In genomic region chr7:105044449-105045081, GRCh38 we compare ENCODE assay signal across 25 cellular contexts. TPM values are rescaled to one million over a fixed set of nuclear protein-coding genes. Genes with fewer than 3 reads are reported as not detected.
DNase-seq lines count a peak whose midpoint lies in the region; ATAC-seq, FAIRE-seq and TF ChIP-seq lines count a peak whose summit lies in the region.
"Had no signal": no experiment of that assay in that cellular context is flagged by ENCODE, and none has a peak within 500 bp of the region (broad histone marks: within the 10 kb centered on the region; RNA-seq: fewer than 3 reads in every experiment).

No MANE protein-coding gene starts in this region.

- H3K4me3 Mint-ChIP-seq in activated CD4-positive, alpha-beta T cell treated with anti-CD3 and anti-CD28 coated beads for 36 hours = no peak overlapping the region
- H3K4me3 Mint-ChIP-seq in Caco-2 (ENCODE audit: unreplicated experiment) = no peak overlapping the region
- no peak overlapping the region for H3K4me3 Mint-ChIP-seq in activated naive CD8-positive, alpha-beta T cell treated with anti-CD3 and anti-CD28 coated beads, Interleukin-2, amount 10 ng/mL, durations not matched to agents 7 days and 5 days

- H3K4me3 ChIP-seq in Caco-2 (ENCODE audit: low read depth, low read length) = no peak overlapping the region
- no peak overlapping the region for H3K4me3 ChIP-seq in HepG2 (replicated peaks in 1 of 3; ENCODE audit: insufficient read depth in 1 of 3, low read depth in 2 of 3, low read length in 3 of 3)
- H3K4me3 ChIP-seq: body of pancreas, coronary artery, gastroesophageal sphincter, SJSA1, suprapubic skin, vagina had no signal

- H3K4me1 Mint-ChIP-seq in activated CD4-positive, alpha-beta T cell treated with anti-CD3 and anti-CD28 coated beads for 36 hours = peaks cover 36% of the 10 kb centered on the region
- H3K4me1 Mint-ChIP-seq in Caco-2 (ENCODE audit: low read depth, unreplicated experiment) = peaks cover 26% of the 10 kb centered on the region
- peaks cover 19% of the 10 kb centered on the region for H3K4me1 Mint-ChIP-seq in activated naive CD8-positive, alpha-beta T cell treated with anti-CD3 and anti-CD28 coated beads, Interleukin-2, amount 10 ng/mL, durations not matched to agents 7 days and 5 days

- intact Hi-C loops in activated CD4-positive, alpha-beta T cell treated with anti-CD3 and anti-CD28 coated beads for 36 hours (cut with DNase I, micrococcal nuclease) = no loop called here
- intact Hi-C loops in Caco-2 (cut with micrococcal nuclease; ENCODE audit: unreplicated experiment) (loop anchor here (5.0 kb wide), 1 partner anchor 478 kb away; the partner anchor contains the start of gene PUS7), HepG2 (cut with micrococcal nuclease; ENCODE audit: unreplicated experiment) (no loop called here)

- in situ Hi-C loops in HepG2 (cut with HindIII; ENCODE audit: extremely low pct_ligation_motif_present, low pct_unique_long_range_greater_than_20kb) = no loop called here

- peaks cover 24% of the 10 kb centered on the region for H4K20me1 ChIP-seq in HepG2 (ENCODE audit: insufficient read depth, low read length)

- no peak for ATAC-seq in activated CD4-positive, alpha-beta T cell treated with anti-CD3 and anti-CD28 coated beads for 36 hours
- no peak for ATAC-seq in activated naive CD8-positive, alpha-beta T cell treated with anti-CD3 and anti-CD28 coated beads, Interleukin-2, amount 10 ng/mL, durations not matched to agents 7 days and 5 days (ENCODE audit: low read depth)
- ATAC-seq in HepG2 (no peak), GM19452 (IDR thresholded peaks at IDR 0.05; ENCODE audit: unreplicated experiment) (no peak), GM21423 (IDR thresholded peaks at IDR 0.05; ENCODE audit: unreplicated experiment) (no peak), GM19467 (IDR thresholded peaks at IDR 0.05; ENCODE audit: unreplicated experiment) (no peak)
- ATAC-seq: activated naive CD4-positive, alpha-beta T cell treated with anti-CD3 and anti-CD28 coated beads, Interleukin-2, amount 50 U/mL, for 72 hours; body of pancreas; gastroesophageal sphincter; Panc1 had no signal

- BruUV-seq in Caco-2 (replicated peaks; lab: Mats Ljungman, UMichigan) (no TSS peak), HepG2 (replicated peaks; lab: Mats Ljungman, UMichigan) (no TSS peak)

- no peak for TF ChIP-seq RAD21 in HepG2 (CRISPR knock-in tag; IDR thresholded peaks at IDR 0.05)

- TF ChIP-seq EP300 in HepG2 (IDR thresholded peaks at IDR 0.05; ENCODE audit: low read depth in 2 of 2, low read length in 2 of 2) = no peak
- no peak for TF ChIP-seq EP300 in HepG2 (CRISPR knock-in tag; IDR thresholded peaks at IDR 0.05; ENCODE audit: borderline replicate concordance)

- WGBS in HepG2 (ENCODE audit: low lambda C conversion rate) = 92% methylated on average over 2 of the region's 2 CpGs

- no peak overlapping the region for H3K27ac ChIP-seq in HepG2 (ENCODE audit: extremely low read length, insufficient read depth, low read length)
- H3K27ac ChIP-seq: coronary artery, gastroesophageal sphincter, neutrophil, SJSA1, suprapubic skin, vagina had no signal

- H3K4me1 ChIP-seq in Caco-2 (peaks cover 35% of the 10 kb centered on the region), HepG2 (ENCODE audit: insufficient read depth, low read length) (no peaks in the 10 kb centered on the region)

- FAIRE-seq in HepG2 (lab: Jason Lieb, UNC) = no peak
- FAIRE-seq: G401.6 had no signal

- H2AFZ ChIP-seq in HepG2 (ENCODE audit: low read length) = no peak overlapping the region

- peaks cover 40% of the 10 kb centered on the region for H3K79me2 ChIP-seq in HepG2 (ENCODE audit: insufficient read depth, low read length)

- H3K27me3 ChIP-seq in Caco-2 (replicated peaks; ENCODE audit: control insufficient read depth, insufficient read depth, low read length) (no peaks in the 10 kb centered on the region), HepG2 (ENCODE audit: control insufficient read depth in 1 of 2, insufficient read depth in 2 of 2, low read length in 2 of 2) (no peaks in the 10 kb centered on the region)
- H3K27me3 ChIP-seq: body of pancreas, gastroesophageal sphincter, neutrophil, SJSA1, suprapubic skin, vagina had no signal

- CTCF ChIA-PET in activated CD4-positive, alpha-beta T cell treated with anti-CD3 and anti-CD28 coated beads for 36 hours (lab: Charles Lee) = interaction anchor here (5.3 kb wide), 1 partner anchor 62 kb away, joined by 39 read pairs; no protein-coding TSS in a partner anchor
- CTCF ChIA-PET in Caco-2 (lab: Charles Lee) = no interaction called here
- CTCF ChIA-PET in HepG2 (lab: Yijun Ruan, JAX; ENCODE audit: low intra/inter-chr PET ratio, low total read pairs) = no interaction called here

- H3K9me3 Mint-ChIP-seq in activated CD4-positive, alpha-beta T cell treated with anti-CD3 and anti-CD28 coated beads for 36 hours (ENCODE audit: low read depth) = no peaks in the 10 kb centered on the region
- no peaks in the 10 kb centered on the region for H3K9me3 Mint-ChIP-seq in Caco-2 (ENCODE audit: unreplicated experiment)
- no peaks in the 10 kb centered on the region for H3K9me3 Mint-ChIP-seq in activated naive CD8-positive, alpha-beta T cell treated with anti-CD3 and anti-CD28 coated beads, Interleukin-2, amount 10 ng/mL, durations not matched to agents 7 days and 5 days
- H3K9me3 Mint-ChIP-seq: activated naive CD4-positive, alpha-beta T cell treated with anti-CD3 and anti-CD28 coated beads, Interleukin-2, amount 50 U/mL, for 72 hours had no signal

- peaks cover 59% of the 10 kb centered on the region for H3K36me3 Mint-ChIP-seq in activated CD4-positive, alpha-beta T cell treated with anti-CD3 and anti-CD28 coated beads for 36 hours (ENCODE audit: low read depth)
- H3K36me3 Mint-ChIP-seq in Caco-2 (ENCODE audit: insufficient read depth, unreplicated experiment) = peaks cover 59% of the 10 kb centered on the region
- H3K36me3 Mint-ChIP-seq in activated naive CD8-positive, alpha-beta T cell treated with anti-CD3 and anti-CD28 coated beads, Interleukin-2, amount 10 ng/mL, durations not matched to agents 7 days and 5 days = peaks cover 25% of the 10 kb centered on the region

- no peak for TF ChIP-seq CTCF in Caco-2 (IDR thresholded peaks at IDR 0.05; ENCODE audit: insufficient read depth in 1 of 2, low read depth in 1 of 2, low read length in 1 of 2, severe bottlenecking in 1 of 2, unreplicated experiment in 1 of 2)
- TF ChIP-seq CTCF in HepG2 (CRISPR knock-in tag; IDR thresholded peaks at IDR 0.05) = no peak

- no peaks in the 10 kb centered on the region; the same call in 1 of the 2 replicates for H3K36me3 ChIP-seq in Caco-2 (ENCODE audit: control insufficient read depth, insufficient read depth, low read length)
- peaks cover 14 to 70% of the 10 kb centered on the region in 2 experiments for H3K36me3 ChIP-seq in HepG2 (replicated peaks in 1 of 2; ENCODE audit: control insufficient read depth in 1 of 2, insufficient read depth in 2 of 2, low read length in 2 of 2)

- H3K9ac ChIP-seq in HepG2 (ENCODE audit: insufficient read depth, low read depth, low read length) = no peak overlapping the region

- no peaks in the 10 kb centered on the region for H3K9me3 ChIP-seq in Caco-2
- H3K9me3 ChIP-seq in HepG2 (ENCODE audit: low read length) = no peaks in the 10 kb centered on the region
- H3K9me3 ChIP-seq: body of pancreas, gastroesophageal sphincter, neutrophil, SJSA1, suprapubic skin, vagina had no signal

- no peaks in the 10 kb centered on the region for H3K27me3 Mint-ChIP-seq in activated CD4-positive, alpha-beta T cell treated with anti-CD3 and anti-CD28 coated beads for 36 hours
- H3K27me3 Mint-ChIP-seq in Caco-2 (ENCODE audit: insufficient read depth, unreplicated experiment) = no peaks in the 10 kb centered on the region
- H3K27me3 Mint-ChIP-seq in activated naive CD8-positive, alpha-beta T cell treated with anti-CD3 and anti-CD28 coated beads, Interleukin-2, amount 10 ng/mL, durations not matched to agents 7 days and 5 days = no peaks in the 10 kb centered on the region

- POLR2A ChIA-PET in activated CD4-positive, alpha-beta T cell treated with anti-CD3 and anti-CD28 coated beads for 36 hours (lab: Charles Lee) = no interaction called here
- POLR2A ChIA-PET in Caco-2 (lab: Charles Lee) (no interaction called here), HepG2 (lab: Yijun Ruan, JAX) (no interaction called here)
- POLR2A ChIA-PET in activated naive CD8-positive, alpha-beta T cell treated with anti-CD3 and anti-CD28 coated beads, Interleukin-2, amount 10 ng/mL, durations not matched to agents 7 days and 5 days (lab: Charles Lee) = no interaction called here

- DNase-seq in activated CD4-positive, alpha-beta T cell treated with anti-CD3 and anti-CD28 coated beads for 36 hours = no peak
- no peak for DNase-seq in activated CD4-positive, alpha-beta T cell treated with anti-CD3 and anti-CD28 coated beads for 4 hours
- DNase-seq in Caco-2 (peak in 1 of 2 experiments; percentile 15), HepG2 (ENCODE audit: low spot score) (no peak)
- DNase-seq in activated naive CD8-positive, alpha-beta T cell treated with anti-CD3 and anti-CD28 coated beads, Interleukin-2, amount 10 ng/mL, durations not matched to agents 7 days and 5 days = no peak
- DNase-seq: activated T-cell treated with anti-CD3 and anti-CD28 coated beads for 4 hours; body of pancreas; DMS 273 treated with DMSO at 0.1 percent for 48 hours; H7; NCI-H146; retina; stimulated activated CD8-positive, alpha-beta memory T cell treated with anti-CD3 and anti-CD28 coated beads, Interleukin-4, amount 100 ng/mL, for 48 hours; T1000 had no signal

- TF ChIP-seq POLR2A in HepG2 (IDR thresholded peaks at IDR 0.05; ENCODE audit: insufficient read depth in 1 of 2, low read depth in 2 of 2, low read length in 2 of 2) = no peak

- H3K4me2 ChIP-seq in HepG2 (ENCODE audit: low read depth, low read length) = no peak overlapping the region

- peak overlapping the region; percentile 4 for H3K27ac Mint-ChIP-seq in activated CD4-positive, alpha-beta T cell treated with anti-CD3 and anti-CD28 coated beads for 36 hours
- peak overlapping the region; percentile 9 for H3K27ac Mint-ChIP-seq in Caco-2 (ENCODE audit: unreplicated experiment)
- peak overlapping the region; percentile 5 for H3K27ac Mint-ChIP-seq in activated naive CD8-positive, alpha-beta T cell treated with anti-CD3 and anti-CD28 coated beads, Interleukin-2, amount 10 ng/mL, durations not matched to agents 7 days and 5 days

RNA-seq across cellular contexts. Expression of gene KMT2E, which starts 30.6 kb away (rescaled TPM):
- 10 to 100 TPM; 94.4 to 99.3 TPM for total RNA-seq in activated CD4-positive, alpha-beta T cell treated with anti-CD3 and anti-CD28 coated beads for 36 hours
- total RNA-seq in Caco-2 (2022) (61.4 and 63.1 TPM in 2 replicates), HepG2 (2016; rRNA removed; fragmentation: Illumina TruSeq; extraction: Trizol) (24.4 and 31.3 TPM in 2 replicates)
- 100 to 1,000 TPM; 141 to 145 TPM for total RNA-seq in activated naive CD8-positive, alpha-beta T cell treated with anti-CD3 and anti-CD28 coated beads, Interleukin-2, amount 10 ng/mL, durations not matched to agents 7 days and 5 days
- 33.8 and 35.5 TPM in 2 replicates for total RNA-seq in HepG2 (2016; cell fraction: cytosol; rRNA removed; fragmentation: Illumina TruSeq; extraction: Trizol; ENCODE audit: low read depth)
- 22.1 and 28.1 TPM in 2 replicates for total RNA-seq in HepG2 (2016; cell fraction: insoluble cytoplasmic fraction; rRNA removed; fragmentation: Illumina TruSeq; extraction: Trizol)
- total RNA-seq in HepG2 (2016; cell fraction: membrane; rRNA removed; fragmentation: Illumina TruSeq; extraction: Trizol) = 22.4 and 24.0 TPM in 2 replicates
- 66.2 and 71.2 TPM in 2 replicates for total RNA-seq in HepG2 (2016; cell fraction: nucleus; rRNA removed; fragmentation: Illumina TruSeq; extraction: Trizol)
- 6.3 and 7.2 TPM in 2 replicates for polyA plus RNA-seq in HepG2 (2011; rRNA removed)
- 4.4 and 6.3 TPM in 2 replicates for polyA plus RNA-seq in HepG2 (2011; cell fraction: cytosol; rRNA removed)
- polyA plus RNA-seq in HepG2 (2011; cell fraction: nucleus; rRNA removed) = 37.0 and 41.5 TPM in 2 replicates
- 22.0 and 24.0 TPM in 2 replicates for polyA plus RNA-seq in HepG2 (2012)
- polyA plus RNA-seq in HepG2 (2016; cell fraction: cytosol; fragmentation: Illumina TruSeq; extraction: Trizol; ENCODE audit: low read depth) = 0.65 and 0.67 TPM in 2 replicates
- polyA plus RNA-seq in HepG2 (2016; cell fraction: insoluble cytoplasmic fraction; fragmentation: Illumina TruSeq; extraction: Trizol; ENCODE audit: low read depth) = 15.4 and 16.5 TPM in 2 replicates
- polyA plus RNA-seq in HepG2 (2016; cell fraction: membrane; fragmentation: Illumina TruSeq; extraction: Trizol; ENCODE audit: low read depth) = 2.3 and 2.8 TPM in 2 replicates
- 36.9 and 42.5 TPM in 2 replicates for polyA plus RNA-seq in HepG2 (2016; cell fraction: nucleus; fragmentation: Illumina TruSeq; extraction: Trizol; ENCODE audit: insufficient read depth, low read depth)
- polyA minus RNA-seq in HepG2 (2011; rRNA and poly(A)+ RNA removed; ENCODE audit: low replicate concordance) = 34.9 and 41.2 TPM in 2 replicates
- polyA minus RNA-seq in HepG2 (2011; cell fraction: cytosol; rRNA and poly(A)+ RNA removed) = 15.4 and 16.4 TPM in 2 replicates
- 145 and 151 TPM in 2 replicates for polyA minus RNA-seq in HepG2 (2011; cell fraction: nucleus; rRNA and poly(A)+ RNA removed)
